Comparison of ENCODE assay signal across 15 cellular contexts in the genomic region with DNA sequence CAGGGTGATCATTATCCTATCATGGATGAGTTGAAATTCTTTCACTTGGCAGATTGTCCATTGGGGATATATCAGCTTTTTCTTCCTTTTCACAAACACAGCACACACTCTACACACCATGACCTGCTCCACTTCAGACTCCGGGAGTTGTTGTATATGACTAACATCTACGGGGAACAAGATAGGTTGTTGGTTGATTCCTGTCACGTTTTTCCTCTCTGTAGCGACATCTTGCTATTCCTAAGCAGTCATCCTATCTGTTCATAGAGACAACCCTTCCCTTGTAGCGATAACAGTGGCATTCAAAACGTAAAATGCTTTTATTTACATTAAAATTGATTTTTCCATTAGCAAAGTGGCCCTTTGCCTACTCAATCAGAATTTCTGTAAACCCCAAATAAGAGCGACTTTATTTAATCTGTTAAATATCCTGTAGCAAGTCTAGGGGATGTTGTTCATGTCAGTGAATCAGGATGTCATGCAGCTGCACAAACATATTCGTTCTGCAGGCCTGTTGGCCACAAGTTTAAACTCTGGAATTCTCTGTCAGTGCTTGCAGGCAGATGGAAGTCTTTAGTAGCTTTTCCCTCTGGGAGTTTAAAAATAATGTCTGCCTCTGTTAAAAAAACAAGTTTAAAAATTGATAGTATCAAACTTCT. TPM values are rescaled to one million over a fixed set of nuclear protein-coding genes. Genes with fewer than 3 reads are reported as not detected.
DNase-seq lines count a peak whose midpoint lies in the region; ATAC-seq, FAIRE-seq and TF ChIP-seq lines count a peak whose summit lies in the region.
"Had no signal": no experiment of that assay in that cellular context is flagged by ENCODE, and none has a peak within 500 bp of the region (broad histone marks: within the 10 kb centered on the region; RNA-seq: fewer than 3 reads in every experiment).

No MANE protein-coding gene starts in this region.

- H3K79me1 ChIP-seq in mesendoderm (ENCODE audit: low read length) = peaks cover 16% of the 10 kb centered on the region

- TF ChIP-seq POLR2A in right lobe of liver (IDR thresholded peaks at IDR 0.05) (no peak), HepG2 (IDR thresholded peaks at IDR 0.05; ENCODE audit: insufficient read depth in 1 of 2, low read depth in 2 of 2, low read length in 2 of 2) (no peak), vagina (IDR thresholded peaks at IDR 0.05) (no peak)

- ATAC-seq in right lobe of liver = peak in 3 of 4 donors; percentile 17 to 46 (median 28)
- no peak for ATAC-seq in HepG2
- ATAC-seq: left lobe of liver, T-helper 17 cell had no signal

- in situ Hi-C loops in HepG2 (cut with HindIII; ENCODE audit: extremely low pct_ligation_motif_present, low pct_unique_long_range_greater_than_20kb) = no loop called here

- peak overlapping the region; percentile 52 for H3K27ac Mint-ChIP-seq in mesothelial cell of epicardium
- H3K27ac Mint-ChIP-seq: activated naive CD8-positive, alpha-beta T cell treated with anti-CD3 and anti-CD28 coated beads, Interleukin-2, amount 10 ng/mL, durations not matched to agents 7 days and 5 days; B cell; T-helper 17 cell had no signal

- H3K27me3 ChIP-seq in right lobe of liver (no peaks in the 10 kb centered on the region), HepG2 (ENCODE audit: control insufficient read depth in 1 of 2, insufficient read depth in 2 of 2, low read length in 2 of 2) (no peaks in the 10 kb centered on the region), vagina (no peaks in the 10 kb centered on the region), BE2C (no peaks in the 10 kb centered on the region), mesendoderm (ENCODE audit: insufficient read depth, low read length, poor library complexity) (no peaks in the 10 kb centered on the region)

- DNase-seq in right lobe of liver = no peak
- DNase-seq in HepG2 (ENCODE audit: low spot score) = no peak
- DNase-seq in epidermal melanocyte (ENCODE audit: insufficient read length, low spot score) = peak; percentile 50
- no peak for DNase-seq in mesothelial cell of epicardium (ENCODE audit: low spot score in 2 of 2, unreplicated experiment in 2 of 2)
- no peak for DNase-seq in vagina (ENCODE audit: extremely low spot score in 2 of 2)
- no peak for DNase-seq in BE2C
- no peak for DNase-seq in GM10266 (ENCODE audit: extremely low spot score)
- no peak for DNase-seq in mesendoderm
- DNase-seq: activated naive CD8-positive, alpha-beta T cell treated with anti-CD3 and anti-CD28 coated beads, Interleukin-2, amount 10 ng/mL, durations not matched to agents 7 days and 5 days; erythroblast; NCI-H526; T-helper 17 cell had no signal

- no peak for TF ChIP-seq EP300 in HepG2 (IDR thresholded peaks at IDR 0.05; ENCODE audit: low read depth in 2 of 2, low read length in 2 of 2)
- no peak for TF ChIP-seq EP300 in HepG2 (CRISPR knock-in tag; IDR thresholded peaks at IDR 0.05; ENCODE audit: borderline replicate concordance)

- peaks cover 20% of the 10 kb centered on the region for H3K36me3 Mint-ChIP-seq in mesothelial cell of epicardium
- H3K36me3 Mint-ChIP-seq: activated naive CD8-positive, alpha-beta T cell treated with anti-CD3 and anti-CD28 coated beads, Interleukin-2, amount 10 ng/mL, durations not matched to agents 7 days and 5 days had no signal

- H3K4me2 ChIP-seq in HepG2 (ENCODE audit: low read depth, low read length) = no peak overlapping the region
- H3K4me2 ChIP-seq in mesendoderm (ENCODE audit: low read length) = no peak overlapping the region
- H3K4me2 ChIP-seq: KMS-11 had no signal

- H2BK15ac ChIP-seq in mesendoderm (replicated peaks; ENCODE audit: low read depth) = no peak overlapping the region

- intact Hi-C loops in right lobe of liver (cut with DNase I) (no loop called here), HepG2 (cut with micrococcal nuclease; ENCODE audit: unreplicated experiment) (no loop called here), vagina (cut with DNase I) (no loop called here)

- H4K20me1 ChIP-seq in HepG2 (ENCODE audit: insufficient read depth, low read length) = no peaks in the 10 kb centered on the region

- TF ChIP-seq RAD21 in HepG2 (CRISPR knock-in tag; IDR thresholded peaks at IDR 0.05) = no peak

- H3K9ac ChIP-seq in HepG2 (ENCODE audit: insufficient read depth, low read depth, low read length) (no peak overlapping the region), mesendoderm (ENCODE audit: low read length) (no peak overlapping the region)
- H3K9ac ChIP-seq: KMS-11 had no signal

- H3K9me3 Mint-ChIP-seq in mesothelial cell of epicardium = no peaks in the 10 kb centered on the region
- H3K9me3 Mint-ChIP-seq: activated naive CD8-positive, alpha-beta T cell treated with anti-CD3 and anti-CD28 coated beads, Interleukin-2, amount 10 ng/mL, durations not matched to agents 7 days and 5 days had no signal

- H4K5ac ChIP-seq in mesendoderm (ENCODE audit: low read length) = no peak overlapping the region

- H3K4ac ChIP-seq in mesendoderm (ENCODE audit: low read depth, low read length) = no peak overlapping the region

- no peak overlapping the region for H3K4me3 ChIP-seq in right lobe of liver
- no peak overlapping the region for H3K4me3 ChIP-seq in HepG2 (replicated peaks in 1 of 3; ENCODE audit: insufficient read depth in 1 of 3, low read depth in 2 of 3, low read length in 3 of 3)
- H3K4me3 ChIP-seq in vagina = no peak overlapping the region
- H3K4me3 ChIP-seq in BE2C (ENCODE audit: low read depth, low read length) = no peak overlapping the region
- no peak overlapping the region for H3K4me3 ChIP-seq in mesendoderm (ENCODE audit: low read length)

- H4K8ac ChIP-seq in mesendoderm (ENCODE audit: low read depth, low read length) = no peak overlapping the region

- H3K4me3 Mint-ChIP-seq in mesothelial cell of epicardium = no peak overlapping the region
- H3K4me3 Mint-ChIP-seq: activated naive CD8-positive, alpha-beta T cell treated with anti-CD3 and anti-CD28 coated beads, Interleukin-2, amount 10 ng/mL, durations not matched to agents 7 days and 5 days; B cell; T-helper 17 cell had no signal

- WGBS in right lobe of liver (ENCODE audit: insufficient coverage, low coverage, low lambda C conversion rate, missing lambda C conversion rate) = 31% methylated on average over 8 of the region's 8 CpGs
- 89% methylated on average over 8 of the region's 8 CpGs for WGBS in HepG2 (ENCODE audit: low lambda C conversion rate)
- WGBS in mesendoderm (ENCODE audit: extremely low coverage, insufficient coverage, low lambda C conversion rate) = no CpG with 5 or more reads among the region's 8 CpGs

- H3K4me1 ChIP-seq in right lobe of liver (peaks cover 0 to 28% (median 4%) of the 10 kb centered on the region in 4 donors), HepG2 (ENCODE audit: insufficient read depth, low read length) (peaks cover 43% of the 10 kb centered on the region), vagina (peaks cover 47% of the 10 kb centered on the region), BE2C (no peaks in the 10 kb centered on the region), mesendoderm (ENCODE audit: control insufficient read depth, low read depth, low read length) (no peaks in the 10 kb centered on the region)

- no peak overlapping the region for H3K18ac ChIP-seq in mesendoderm (ENCODE audit: low read length)

- peaks cover 15% of the 10 kb centered on the region for H3K79me2 ChIP-seq in HepG2 (ENCODE audit: insufficient read depth, low read length)
- H3K79me2 ChIP-seq in mesendoderm (ENCODE audit: control insufficient read depth, insufficient read depth, low read length) = peaks cover 21% of the 10 kb centered on the region

- H3K56ac ChIP-seq in mesendoderm (ENCODE audit: low read length) = no peak overlapping the region

- no peak overlapping the region for H2AFZ ChIP-seq in HepG2 (ENCODE audit: low read length)

- no peaks in the 10 kb centered on the region for H3K9me3 ChIP-seq in right lobe of liver
- H3K9me3 ChIP-seq in HepG2 (ENCODE audit: low read length) = no peaks in the 10 kb centered on the region
- no peaks in the 10 kb centered on the region for H3K9me3 ChIP-seq in vagina
- no peaks in the 10 kb centered on the region for H3K9me3 ChIP-seq in BE2C

- no peak overlapping the region for H2BK5ac ChIP-seq in mesendoderm (ENCODE audit: low read length)

- no peak for FAIRE-seq in HepG2 (lab: Jason Lieb, UNC)

- CTCF ChIA-PET in HepG2 (lab: Yijun Ruan, JAX; ENCODE audit: low intra/inter-chr PET ratio, low total read pairs) = no interaction called here

- H3K27me3 Mint-ChIP-seq in mesothelial cell of epicardium (ENCODE audit: low read depth) = no peaks in the 10 kb centered on the region
- H3K27me3 Mint-ChIP-seq: activated naive CD8-positive, alpha-beta T cell treated with anti-CD3 and anti-CD28 coated beads, Interleukin-2, amount 10 ng/mL, durations not matched to agents 7 days and 5 days; B cell; T-helper 17 cell had no signal

- no peak overlapping the region for H2AK5ac ChIP-seq in mesendoderm (ENCODE audit: low read length)

- TF ChIP-seq CTCF in right lobe of liver (IDR thresholded peaks at IDR 0.05) = no peak
- no peak for TF ChIP-seq CTCF in HepG2 (CRISPR knock-in tag; IDR thresholded peaks at IDR 0.05)
- TF ChIP-seq CTCF in mesothelial cell of epicardium (IDR thresholded peaks at IDR 0.05; ENCODE audit: unreplicated experiment) = no peak
- TF ChIP-seq CTCF in vagina (IDR thresholded peaks at IDR 0.05) = no peak
- TF ChIP-seq CTCF in BE2C (IDR thresholded peaks at IDR 0.05; ENCODE audit: low read depth, low read length) = no peak
- TF ChIP-seq CTCF in GM10266 (IDR thresholded peaks at IDR 0.05; ENCODE audit: control insufficient read depth, insufficient read depth, low read depth, missing control alignments) = no peak

- H3K23ac ChIP-seq in mesendoderm (ENCODE audit: low read length) = no peak overlapping the region

- POLR2A ChIA-PET in HepG2 (lab: Yijun Ruan, JAX) = no interaction called here

- no TSS peak for BruUV-seq in HepG2 (replicated peaks; lab: Mats Ljungman, UMichigan)

- H2BK120ac ChIP-seq in mesendoderm (ENCODE audit: low read depth, low read length) = no peak overlapping the region

- no peak overlapping the region for H3K27ac ChIP-seq in right lobe of liver
- no peak overlapping the region for H3K27ac ChIP-seq in HepG2 (ENCODE audit: extremely low read length, insufficient read depth, low read length)
- H3K27ac ChIP-seq in vagina = peak overlapping the region; percentile 60
- H3K27ac ChIP-seq in mesendoderm (ENCODE audit: low read depth, low read length) = no peak overlapping the region
- H3K27ac ChIP-seq: KMS-11 had no signal

- peaks cover 27% of the 10 kb centered on the region for H3K4me1 Mint-ChIP-seq in mesothelial cell of epicardium
- H3K4me1 Mint-ChIP-seq: activated naive CD8-positive, alpha-beta T cell treated with anti-CD3 and anti-CD28 coated beads, Interleukin-2, amount 10 ng/mL, durations not matched to agents 7 days and 5 days had no signal

- H3K36me3 ChIP-seq in right lobe of liver (no peaks in the 10 kb centered on the region), HepG2 (replicated peaks in 1 of 2; ENCODE audit: control insufficient read depth in 1 of 2, insufficient read depth in 2 of 2, low read length in 2 of 2) (peaks cover 0 to 4% of the 10 kb centered on the region in 2 experiments; a peak in 1 of 5 replicates), vagina (no peaks in the 10 kb centered on the region), BE2C (no peaks in the 10 kb centered on the region), mesendoderm (ENCODE audit: control insufficient read depth, insufficient read depth, low read length) (no peaks in the 10 kb centered on the region)

RNA-seq across cellular contexts. Expression of gene PHACTR2, which starts 23.0 kb away (rescaled TPM):
- total RNA-seq in right lobe of liver = 10 to 100 TPM; 14.0 to 62.7 (median 20.9) TPM
- total RNA-seq in HepG2 (2016; rRNA removed; fragmentation: Illumina TruSeq; extraction: Trizol) = 28.2 and 39.1 TPM in 2 replicates
- total RNA-seq in HepG2 (2016; cell fraction: cytosol; rRNA removed; fragmentation: Illumina TruSeq; extraction: Trizol; ENCODE audit: low read depth) = 14.4 and 16.0 TPM in 2 replicates
- total RNA-seq in HepG2 (2016; cell fraction: insoluble cytoplasmic fraction; rRNA removed; fragmentation: Illumina TruSeq; extraction: Trizol) = 28.7 and 34.3 TPM in 2 replicates
- 29.1 and 31.7 TPM in 2 replicates for total RNA-seq in HepG2 (2016; cell fraction: membrane; rRNA removed; fragmentation: Illumina TruSeq; extraction: Trizol)
- 27.6 and 29.4 TPM in 2 replicates for total RNA-seq in HepG2 (2016; cell fraction: nucleus; rRNA removed; fragmentation: Illumina TruSeq; extraction: Trizol)
- 8.4 and 11.3 TPM in 2 replicates for polyA plus RNA-seq in HepG2 (2011; rRNA removed)
- polyA plus RNA-seq in HepG2 (2011; cell fraction: cytosol; rRNA removed) = 7.5 and 8.1 TPM in 2 replicates
- 6.0 and 7.3 TPM in 2 replicates for polyA plus RNA-seq in HepG2 (2011; cell fraction: nucleus; rRNA removed)
- 6.6 and 11.5 TPM in 2 replicates for polyA plus RNA-seq in HepG2 (2012)
- 8.4 and 10.1 TPM in 2 replicates for polyA plus RNA-seq in HepG2 (2016; cell fraction: cytosol; fragmentation: Illumina TruSeq; extraction: Trizol; ENCODE audit: low read depth)
- 14.6 and 15.0 TPM in 2 replicates for polyA plus RNA-seq in HepG2 (2016; cell fraction: insoluble cytoplasmic fraction; fragmentation: Illumina TruSeq; extraction: Trizol; ENCODE audit: low read depth)
- polyA plus RNA-seq in HepG2 (2016; cell fraction: membrane; fragmentation: Illumina TruSeq; extraction: Trizol; ENCODE audit: low read depth) = 9.6 and 11.2 TPM in 2 replicates
- polyA plus RNA-seq in HepG2 (2016; cell fraction: nucleus; fragmentation: Illumina TruSeq; extraction: Trizol; ENCODE audit: insufficient read depth, low read depth) = 12.7 and 13.6 TPM in 2 replicates
- 13.8 and 29.8 TPM in 2 replicates for polyA minus RNA-seq in HepG2 (2011; rRNA and poly(A)+ RNA removed; ENCODE audit: low replicate concordance)
- 17.3 and 19.4 TPM in 2 replicates for polyA minus RNA-seq in HepG2 (2011; cell fraction: cytosol; rRNA and poly(A)+ RNA removed)
- polyA minus RNA-seq in HepG2 (2011; cell fraction: nucleus; rRNA and poly(A)+ RNA removed) = 29.9 and 31.0 TPM in 2 replicates
- 117 to 125 TPM (median 124 TPM) in 3 replicates for total RNA-seq in mesothelial cell of epicardium
- 61.6 TPM for total RNA-seq in vagina
- polyA plus RNA-seq in BE2C (2012; ENCODE audit: insufficient read depth, insufficient read length, low read depth) = 0.06 TPM
- polyA plus RNA-seq in mesendoderm (2013, experiment 1 of 2) = 66.6 TPM
- polyA plus RNA-seq in mesendoderm (2013, experiment 2 of 2) = 62.9 TPM
